29 cellular contexts compared by ENCODE assay signal in genomic region chr17:63455417-63455816, GRCh38. TPM values are rescaled to one million over a fixed set of nuclear protein-coding genes. Genes with fewer than 3 reads are reported as not detected.
A peak's percentile ranks its signal among the peaks of the same experiment; 100 is the strongest.
DNase-seq lines count a peak whose midpoint lies in the region; ATAC-seq, FAIRE-seq and TF ChIP-seq lines count a peak whose summit lies in the region.
"Had no signal": no experiment of that assay in that cellular context is flagged by ENCODE, and none has a peak within 500 bp of the region (broad histone marks: within the 10 kb centered on the region; RNA-seq: fewer than 3 reads in every experiment).

No MANE protein-coding gene starts in this region.

- H3K36me3 ChIP-seq in HepG2 (replicated peaks in 1 of 2; ENCODE audit: control insufficient read depth in 1 of 2, insufficient read depth in 2 of 2, low read length in 2 of 2): no peaks in the 10 kb centered on the region
- no peaks in the 10 kb centered on the region for H3K36me3 ChIP-seq in transverse colon
- H3K36me3 ChIP-seq: MG63, right lobe of liver, SJSA1 had no signal

- H3K9me3 ChIP-seq in HepG2 (ENCODE audit: low read length) (no peaks in the 10 kb centered on the region), transverse colon (no peaks in the 10 kb centered on the region)
- H3K9me3 ChIP-seq: MG63, right lobe of liver, SJSA1 had no signal

- TF ChIP-seq POLR2A in HepG2 (IDR thresholded peaks at IDR 0.05; ENCODE audit: insufficient read depth in 1 of 2, low read depth in 2 of 2, low read length in 2 of 2) (no peak), transverse colon (IDR thresholded peaks at IDR 0.05) (no peak), lower leg skin (IDR thresholded peaks at IDR 0.05) (no peak)

- no peak for ATAC-seq in HepG2
- ATAC-seq: activated CD8-positive, alpha-beta T cell treated with anti-CD3 and anti-CD28 coated beads, Interleukin-2, amount 10 ng/mL, durations not matched to agents 7 days and 5 days; natural killer cell; right lobe of liver had no signal

- intact Hi-C loops in HepG2 (cut with micrococcal nuclease; ENCODE audit: unreplicated experiment): no loop called here
- intact Hi-C loops in transverse colon (cut with DNase I; ENCODE audit: low total_unique reads): no loop called here
- intact Hi-C loops in lower leg skin (cut with DNase I; ENCODE audit: low total_unique reads): no loop called here

- DNase-seq in H4 (ENCODE audit: low spot score): peak; percentile 3
- peak; percentile 0 for DNase-seq in astrocyte of the hippocampus (ENCODE audit: low read depth, low spot score)
- no peak for DNase-seq in HepG2 (ENCODE audit: low spot score)
- peak; percentile 35 for DNase-seq in transverse colon
- DNase-seq in NCI-H2029 treated with DMSO at 0.1 percent for 48 hours (lab: John Stamatoyannopoulos, UW): no peak
- no peak for DNase-seq in lower leg skin (ENCODE audit: low spot score in 2 of 2)
- no peak for DNase-seq in AG08396 (ENCODE audit: low spot score)
- DNase-seq: activated CD4-positive, alpha-beta T cell treated with anti-CD3 and anti-CD28 coated beads for 1 hour; activated CD8-positive, alpha-beta T cell treated with anti-CD3 and anti-CD28 coated beads, Interleukin-2, amount 10 ng/mL, durations not matched to agents 7 days and 5 days; activated effector memory CD4-positive, alpha-beta T cell treated with Interleukin-2 at 50 U/mL for 16 hours; activated naive CD8-positive, alpha-beta T cell treated with anti-CD3 and anti-CD28 coated beads for 36 hours; activated T-cell treated with anti-CD3 and anti-CD28 coated beads for 4 hours; aorta; caudate nucleus; EL; GOT3; KBM-7; MG63; midbrain; natural killer cell; NCI-H1417; NCI-H2081 treated with DMSO at 0.1 percent for 48 hours; NCI-H226; NCI-H69; RPMI8226; stimulated activated CD4-positive, alpha-beta T cell treated with anti-CD3 and anti-CD28 coated beads, Interleukin-4, amount 100 ng/mL, for 24 hours had no signal

- H2AFZ ChIP-seq in HepG2 (ENCODE audit: low read length): no peak overlapping the region

- H3K79me2 ChIP-seq in HepG2 (ENCODE audit: insufficient read depth, low read length): no peaks in the 10 kb centered on the region

- no peak for FAIRE-seq in HepG2 (lab: Jason Lieb, UNC)

- H3K27ac ChIP-seq in HepG2 (ENCODE audit: extremely low read length, insufficient read depth, low read length) (no peak overlapping the region), transverse colon (no peak overlapping the region)
- H3K27ac ChIP-seq: right lobe of liver, SJSA1 had no signal

- no peak overlapping the region for H3K9ac ChIP-seq in HepG2 (ENCODE audit: insufficient read depth, low read depth, low read length)

- WGBS in HepG2 (ENCODE audit: low lambda C conversion rate): 16% methylated on average over 4 of the region's 4 CpGs
- 45% methylated on average over 4 of the region's 4 CpGs; no CpG with 5 or more reads in 1 of the 2 donors for WGBS in transverse colon (ENCODE audit: low coverage in 1 of 2), 2 donors
- WGBS in lower leg skin, 2 donors: 64 to 67% methylated on average over 4 of the region's 4 CpGs

- no peak overlapping the region for H3K4me2 ChIP-seq in HepG2 (ENCODE audit: low read depth, low read length)

- TF ChIP-seq EP300 in HepG2 (IDR thresholded peaks at IDR 0.05; ENCODE audit: low read depth in 2 of 2, low read length in 2 of 2) (no peak), HepG2 (CRISPR knock-in tag; IDR thresholded peaks at IDR 0.05; ENCODE audit: borderline replicate concordance) (no peak), transverse colon (IDR thresholded peaks at IDR 0.05; ENCODE audit: low read depth) (no peak)

- in situ Hi-C loops in HepG2 (cut with HindIII; ENCODE audit: extremely low pct_ligation_motif_present, low pct_unique_long_range_greater_than_20kb): no loop called here
- in situ Hi-C loops in transverse colon (cut with MboI; ENCODE audit: low pct_ligation_motif_present in 1 of 4, low pct_unique_long_range_greater_than_20kb in 1 of 4, low sequenced_read_pairs in 3 of 4): no loop called here

- CTCF ChIA-PET in HepG2 (lab: Yijun Ruan, JAX; ENCODE audit: low intra/inter-chr PET ratio, low total read pairs): no interaction called here

- no peak overlapping the region for H3K4me3 ChIP-seq in HepG2 (replicated peaks in 1 of 3; ENCODE audit: insufficient read depth in 1 of 3, low read depth in 2 of 3, low read length in 3 of 3)
- H3K4me3 ChIP-seq in transverse colon: no peak overlapping the region
- H3K4me3 ChIP-seq in lower leg skin (ENCODE audit: low read depth, poor library complexity, severe bottlenecking): no peak overlapping the region
- H3K4me3 ChIP-seq: MG63, right lobe of liver, SJSA1 had no signal

- no peaks in the 10 kb centered on the region for H4K20me1 ChIP-seq in HepG2 (ENCODE audit: insufficient read depth, low read length)

- no peak for TF ChIP-seq RAD21 in HepG2 (CRISPR knock-in tag; IDR thresholded peaks at IDR 0.05)

- H3K4me1 ChIP-seq in HepG2 (ENCODE audit: insufficient read depth, low read length) (peaks cover 18% of the 10 kb centered on the region), transverse colon (peaks cover 0 to 11% (median 1%) of the 10 kb centered on the region in 4 donors)
- H3K4me1 ChIP-seq: right lobe of liver had no signal

- TF ChIP-seq CTCF in HepG2 (CRISPR knock-in tag; IDR thresholded peaks at IDR 0.05) (no peak), transverse colon (IDR thresholded peaks at IDR 0.05) (no peak), lower leg skin (IDR thresholded peaks at IDR 0.05) (no peak)

- BruUV-seq in HepG2 (replicated peaks; lab: Mats Ljungman, UMichigan): no TSS peak

- POLR2A ChIA-PET in HepG2 (lab: Yijun Ruan, JAX): no interaction called here

- H3K27me3 ChIP-seq in HepG2 (ENCODE audit: control insufficient read depth in 1 of 2, insufficient read depth in 2 of 2, low read length in 2 of 2): peaks cover 6 to 21% of the 10 kb centered on the region in 2 experiments; a peak in 4 of 5 replicates
- H3K27me3 ChIP-seq in transverse colon: no peaks in the 10 kb centered on the region
- H3K27me3 ChIP-seq: MG63, right lobe of liver, SJSA1 had no signal

TF ChIP-seq in HepG2, 621 proteins besides CTCF, POLR2A, EP300 and RAD21 (continues in another document):
- peak; percentile 86 for TF ChIP-seq HNRNPK (IDR thresholded peaks at IDR 0.05; ENCODE audit: low read depth, low read length, poor library complexity, severe bottlenecking)

RNA-seq across cellular contexts. Expression of gene CYB561, which starts 9.3 kb away (rescaled TPM):
- total RNA-seq in H4 (2014; rRNA removed; shearing (Covaris generic)): 29.1 and 30.9 TPM in 2 replicates
- total RNA-seq in HepG2 (2016; rRNA removed; fragmentation: Illumina TruSeq; extraction: Trizol) (3.1 and 6.7 TPM in 2 replicates), transverse colon (100 to 1,000 TPM in 1 of 4 donors, 10 to 100 TPM in 3; 52.6 to 315 (median 68.5) TPM), lower leg skin (10 to 100 TPM; 41.7 to 74.6 (median 56.4) TPM)
- total RNA-seq in HepG2 (2016; cell fraction: cytosol; rRNA removed; fragmentation: Illumina TruSeq; extraction: Trizol; ENCODE audit: low read depth): 2.0 TPM in 2 replicates
- 3.7 and 6.3 TPM in 2 replicates for total RNA-seq in HepG2 (2016; cell fraction: insoluble cytoplasmic fraction; rRNA removed; fragmentation: Illumina TruSeq; extraction: Trizol)
- total RNA-seq in HepG2 (2016; cell fraction: membrane; rRNA removed; fragmentation: Illumina TruSeq; extraction: Trizol): 5.5 and 6.5 TPM in 2 replicates
- 3.5 and 4.9 TPM in 2 replicates for total RNA-seq in HepG2 (2016; cell fraction: nucleus; rRNA removed; fragmentation: Illumina TruSeq; extraction: Trizol)
- 1.5 and 1.6 TPM in 2 replicates for polyA plus RNA-seq in HepG2 (2011; rRNA removed)
- 1.1 and 1.3 TPM in 2 replicates for polyA plus RNA-seq in HepG2 (2011; cell fraction: cytosol; rRNA removed)
- 2.1 and 2.4 TPM in 2 replicates for polyA plus RNA-seq in HepG2 (2011; cell fraction: nucleus; rRNA removed)
- 1.1 and 1.3 TPM in 2 replicates for polyA plus RNA-seq in HepG2 (2012)
- 1.9 and 2.3 TPM in 2 replicates for polyA plus RNA-seq in HepG2 (2016; cell fraction: cytosol; fragmentation: Illumina TruSeq; extraction: Trizol; ENCODE audit: low read depth)
- polyA plus RNA-seq in HepG2 (2016; cell fraction: insoluble cytoplasmic fraction; fragmentation: Illumina TruSeq; extraction: Trizol; ENCODE audit: low read depth): 3.5 and 4.0 TPM in 2 replicates
- polyA plus RNA-seq in HepG2 (2016; cell fraction: membrane; fragmentation: Illumina TruSeq; extraction: Trizol; ENCODE audit: low read depth): 4.5 and 4.6 TPM in 2 replicates
- 9.1 TPM in 2 replicates for polyA plus RNA-seq in HepG2 (2016; cell fraction: nucleus; fragmentation: Illumina TruSeq; extraction: Trizol; ENCODE audit: insufficient read depth, low read depth)
- 10.1 and 69.6 TPM in 2 replicates for polyA minus RNA-seq in HepG2 (2011; rRNA and poly(A)+ RNA removed; ENCODE audit: low replicate concordance)
- 1.1 TPM in 2 replicates for polyA minus RNA-seq in HepG2 (2011; cell fraction: cytosol; rRNA and poly(A)+ RNA removed)
- polyA minus RNA-seq in HepG2 (2011; cell fraction: nucleus; rRNA and poly(A)+ RNA removed): 1.4 and 2.6 TPM in 2 replicates

RNA-seq across cellular contexts. Expression of gene ACE, which starts 21.4 kb away (rescaled TPM):
- not detected in 2 replicates for total RNA-seq in H4 (2014; rRNA removed; shearing (Covaris generic))
- total RNA-seq in HepG2 (2016; rRNA removed; fragmentation: Illumina TruSeq; extraction: Trizol) (0.13 TPM in 1 of 2 replicates, not detected in the other), transverse colon (10 to 100 TPM in 3 of 4 donors, 1 to 10 TPM in 1; 6.0 to 56.7 (median 28.0) TPM), lower leg skin (10 to 100 TPM in 1 of 4 donors, 1 to 10 TPM in 3; 3.0 to 10.2 (median 7.2) TPM)
- not detected in 2 replicates for total RNA-seq in HepG2 (2016; cell fraction: cytosol; rRNA removed; fragmentation: Illumina TruSeq; extraction: Trizol; ENCODE audit: low read depth)
- 0.15 TPM in 1 of 2 replicates, not detected in the other for total RNA-seq in HepG2 (2016; cell fraction: insoluble cytoplasmic fraction; rRNA removed; fragmentation: Illumina TruSeq; extraction: Trizol)
- not detected in 2 replicates for total RNA-seq in HepG2 (2016; cell fraction: membrane; rRNA removed; fragmentation: Illumina TruSeq; extraction: Trizol)
- not detected in 2 replicates for total RNA-seq in HepG2 (2016; cell fraction: nucleus; rRNA removed; fragmentation: Illumina TruSeq; extraction: Trizol)
- polyA plus RNA-seq in HepG2 (2011; rRNA removed): 0.03 and 0.08 TPM in 2 replicates
- 0.05 TPM in 1 of 2 replicates, not detected in the other for polyA plus RNA-seq in HepG2 (2011; cell fraction: cytosol; rRNA removed)
- 0.09 and 0.11 TPM in 2 replicates for polyA plus RNA-seq in HepG2 (2011; cell fraction: nucleus; rRNA removed)
- 0.13 and 0.23 TPM in 2 replicates for polyA plus RNA-seq in HepG2 (2012)
- not detected in 2 replicates for polyA plus RNA-seq in HepG2 (2016; cell fraction: cytosol; fragmentation: Illumina TruSeq; extraction: Trizol; ENCODE audit: low read depth)
- polyA plus RNA-seq in HepG2 (2016; cell fraction: insoluble cytoplasmic fraction; fragmentation: Illumina TruSeq; extraction: Trizol; ENCODE audit: low read depth): not detected in 2 replicates
- polyA plus RNA-seq in HepG2 (2016; cell fraction: membrane; fragmentation: Illumina TruSeq; extraction: Trizol; ENCODE audit: low read depth): not detected in 2 replicates
- 0.56 TPM in 1 of 2 replicates, not detected in the other for polyA plus RNA-seq in HepG2 (2016; cell fraction: nucleus; fragmentation: Illumina TruSeq; extraction: Trizol; ENCODE audit: insufficient read depth, low read depth)
- 0.37 TPM in 1 of 2 replicates, not detected in the other for polyA minus RNA-seq in HepG2 (2011; rRNA and poly(A)+ RNA removed; ENCODE audit: low replicate concordance)
- not detected in 2 replicates for polyA minus RNA-seq in HepG2 (2011; cell fraction: cytosol; rRNA and poly(A)+ RNA removed)
- polyA minus RNA-seq in HepG2 (2011; cell fraction: nucleus; rRNA and poly(A)+ RNA removed): 0.26 TPM in 1 of 2 replicates, not detected in the other
- total RNA-seq: activated naive CD8-positive, alpha-beta T cell treated with anti-CD3 and anti-CD28 coated beads for 36 hours had no signal
- polyA plus RNA-seq: CD14-positive monocyte had no signal

Comparison
In these comparisons a context has a peak if more than half of its experiments do, and no peak if none do; other contexts are left out.
1. DNase-seq: peak in H4 (single experiment), astrocyte of the hippocampus (single experiment) and transverse colon (single experiment); none in HepG2 (single experiment), NCI-H2029 treated with DMSO at 0.1 percent for 48 hours (single experiment), lower leg skin (0 of 2) and AG08396 (single experiment).